1 cellular context compared by ENCODE assay signal in genomic region chr14:35403397-35404245, GRCh38.
TF ChIP-seq lines count a peak whose summit lies in the region.

No MANE protein-coding gene starts in this region.

TF ChIP-seq in K562, 482 proteins besides CTCF, POLR2A, EP300 and RAD21 (continued from another document and continues in another):
- TF ChIP-seq ARID4B (CRISPR knock-in tag; IDR thresholded peaks at IDR 0.05), result peak; percentile 45; the same call in 1 of the 2 replicates
- TF ChIP-seq ZNF146 (CRISPR knock-in tag; IDR thresholded peaks at IDR 0.05; ENCODE audit: unreplicated experiment), result no peak
- TF ChIP-seq ZNF518B (CRISPR knock-in tag; IDR thresholded peaks at IDR 0.05), result no peak
- no peak for TF ChIP-seq ZNF140 (CRISPR knock-in tag; IDR thresholded peaks at IDR 0.05)
- no peak for TF ChIP-seq ZNF174 (CRISPR knock-in tag; IDR thresholded peaks at IDR 0.05)
- peak; percentile 70 for TF ChIP-seq SMAD4 (CRISPR knock-in tag; conservative IDR thresholded peaks at IDR 0.05)
- TF ChIP-seq EZH2 (IDR thresholded peaks at IDR 0.05; ENCODE audit: borderline replicate concordance, low read depth, low read length), result no peak
- TF ChIP-seq U2AF1 (optimal IDR thresholded peaks at IDR 0.05; ENCODE audit: low read depth, low read length), result no peak
- TF ChIP-seq RBM25 (IDR thresholded peaks at IDR 0.05; ENCODE audit: low read depth, low read length, severe bottlenecking), result no peak
- TF ChIP-seq ILF3 (IDR thresholded peaks at IDR 0.05; ENCODE audit: borderline replicate concordance), result no peak
- TF ChIP-seq ZNF12 (CRISPR knock-in tag; IDR thresholded peaks at IDR 0.05), result no peak
- TF ChIP-seq, protein P1, sequence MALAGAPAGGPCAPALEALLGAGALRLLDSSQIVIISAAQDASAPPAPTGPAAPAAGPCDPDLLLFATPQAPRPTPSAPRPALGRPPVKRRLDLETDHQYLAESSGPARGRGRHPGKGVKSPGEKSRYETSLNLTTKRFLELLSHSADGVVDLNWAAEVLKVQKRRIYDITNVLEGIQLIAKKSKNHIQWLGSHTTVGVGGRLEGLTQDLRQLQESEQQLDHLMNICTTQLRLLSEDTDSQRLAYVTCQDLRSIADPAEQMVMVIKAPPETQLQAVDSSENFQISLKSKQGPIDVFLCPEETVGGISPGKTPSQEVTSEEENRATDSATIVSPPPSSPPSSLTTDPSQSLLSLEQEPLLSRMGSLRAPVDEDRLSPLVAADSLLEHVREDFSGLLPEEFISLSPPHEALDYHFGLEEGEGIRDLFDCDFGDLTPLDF (CRISPR knock-in tag; IDR thresholded peaks at IDR 0.05), result no peak
- TF ChIP-seq ZNF184 (CRISPR knock-in tag; IDR thresholded peaks at IDR 0.05), result no peak
- TF ChIP-seq, protein P2, sequence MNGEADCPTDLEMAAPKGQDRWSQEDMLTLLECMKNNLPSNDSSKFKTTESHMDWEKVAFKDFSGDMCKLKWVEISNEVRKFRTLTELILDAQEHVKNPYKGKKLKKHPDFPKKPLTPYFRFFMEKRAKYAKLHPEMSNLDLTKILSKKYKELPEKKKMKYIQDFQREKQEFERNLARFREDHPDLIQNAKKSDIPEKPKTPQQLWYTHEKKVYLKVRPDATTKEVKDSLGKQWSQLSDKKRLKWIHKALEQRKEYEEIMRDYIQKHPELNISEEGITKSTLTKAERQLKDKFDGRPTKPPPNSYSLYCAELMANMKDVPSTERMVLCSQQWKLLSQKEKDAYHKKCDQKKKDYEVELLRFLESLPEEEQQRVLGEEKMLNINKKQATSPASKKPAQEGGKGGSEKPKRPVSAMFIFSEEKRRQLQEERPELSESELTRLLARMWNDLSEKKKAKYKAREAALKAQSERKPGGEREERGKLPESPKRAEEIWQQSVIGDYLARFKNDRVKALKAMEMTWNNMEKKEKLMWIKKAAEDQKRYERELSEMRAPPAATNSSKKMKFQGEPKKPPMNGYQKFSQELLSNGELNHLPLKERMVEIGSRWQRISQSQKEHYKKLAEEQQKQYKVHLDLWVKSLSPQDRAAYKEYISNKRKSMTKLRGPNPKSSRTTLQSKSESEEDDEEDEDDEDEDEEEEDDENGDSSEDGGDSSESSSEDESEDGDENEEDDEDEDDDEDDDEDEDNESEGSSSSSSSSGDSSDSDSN (IDR thresholded peaks at IDR 0.05; ENCODE audit: borderline replicate concordance in 1 of 2, low read depth in 2 of 2, low read length in 2 of 2), result peak in 1 of 2 experiments; percentile 50; a peak in 1 of 4 replicates
- no peak for TF ChIP-seq KAT8 (IDR thresholded peaks at IDR 0.05; ENCODE audit: low read depth)
- no peak for TF ChIP-seq ZNF121 (CRISPR knock-in tag; conservative IDR thresholded peaks at IDR 0.05)
- TF ChIP-seq RFX5 (IDR thresholded peaks at IDR 0.05; ENCODE audit: low read depth, low read length), result no peak
- no peak for TF ChIP-seq CHCHD3 (CRISPR knock-in tag; IDR thresholded peaks at IDR 0.05)
- TF ChIP-seq PRMT5 (CRISPR knock-in tag; IDR thresholded peaks at IDR 0.05), result no peak
- TF ChIP-seq ATF3 (IDR thresholded peaks at IDR 0.05), result peak; percentile 73
- no peak for TF ChIP-seq ATF3 (CRISPR knock-in tag; conservative IDR thresholded peaks at IDR 0.05)
- TF ChIP-seq YY1 (IDR thresholded peaks at IDR 0.05; ENCODE audit: borderline replicate concordance in 1 of 3, control insufficient read depth in 1 of 3, extremely low read depth in 1 of 3, insufficient read depth in 3 of 3, insufficient read length in 1 of 3, insufficient replicate concordance in 2 of 3, low read depth in 1 of 3, low read length in 2 of 3), result peak in 1 of 3 experiments; percentile 17
- TF ChIP-seq HNRNPH1 (optimal IDR thresholded peaks at IDR 0.05; ENCODE audit: low read depth, low read length), result no peak
- 0 out of 2 replicates have a peak, but pooled peaks have one; percentile 21 for TF ChIP-seq POLR2AphosphoS5 (IDR thresholded peaks at IDR 0.05; ENCODE audit: control insufficient read depth, insufficient read depth, low read depth, low read length)
- no peak for TF ChIP-seq MEF2A (IDR thresholded peaks at IDR 0.05; ENCODE audit: control insufficient read depth, low read depth, low read length)
- TF ChIP-seq MCM2 (IDR thresholded peaks at IDR 0.05; ENCODE audit: low read depth), result no peak
- TF ChIP-seq STAG1 (CRISPR knock-in tag; IDR thresholded peaks at IDR 0.05; ENCODE audit: borderline replicate concordance), result no peak
- TF ChIP-seq, protein P3, sequence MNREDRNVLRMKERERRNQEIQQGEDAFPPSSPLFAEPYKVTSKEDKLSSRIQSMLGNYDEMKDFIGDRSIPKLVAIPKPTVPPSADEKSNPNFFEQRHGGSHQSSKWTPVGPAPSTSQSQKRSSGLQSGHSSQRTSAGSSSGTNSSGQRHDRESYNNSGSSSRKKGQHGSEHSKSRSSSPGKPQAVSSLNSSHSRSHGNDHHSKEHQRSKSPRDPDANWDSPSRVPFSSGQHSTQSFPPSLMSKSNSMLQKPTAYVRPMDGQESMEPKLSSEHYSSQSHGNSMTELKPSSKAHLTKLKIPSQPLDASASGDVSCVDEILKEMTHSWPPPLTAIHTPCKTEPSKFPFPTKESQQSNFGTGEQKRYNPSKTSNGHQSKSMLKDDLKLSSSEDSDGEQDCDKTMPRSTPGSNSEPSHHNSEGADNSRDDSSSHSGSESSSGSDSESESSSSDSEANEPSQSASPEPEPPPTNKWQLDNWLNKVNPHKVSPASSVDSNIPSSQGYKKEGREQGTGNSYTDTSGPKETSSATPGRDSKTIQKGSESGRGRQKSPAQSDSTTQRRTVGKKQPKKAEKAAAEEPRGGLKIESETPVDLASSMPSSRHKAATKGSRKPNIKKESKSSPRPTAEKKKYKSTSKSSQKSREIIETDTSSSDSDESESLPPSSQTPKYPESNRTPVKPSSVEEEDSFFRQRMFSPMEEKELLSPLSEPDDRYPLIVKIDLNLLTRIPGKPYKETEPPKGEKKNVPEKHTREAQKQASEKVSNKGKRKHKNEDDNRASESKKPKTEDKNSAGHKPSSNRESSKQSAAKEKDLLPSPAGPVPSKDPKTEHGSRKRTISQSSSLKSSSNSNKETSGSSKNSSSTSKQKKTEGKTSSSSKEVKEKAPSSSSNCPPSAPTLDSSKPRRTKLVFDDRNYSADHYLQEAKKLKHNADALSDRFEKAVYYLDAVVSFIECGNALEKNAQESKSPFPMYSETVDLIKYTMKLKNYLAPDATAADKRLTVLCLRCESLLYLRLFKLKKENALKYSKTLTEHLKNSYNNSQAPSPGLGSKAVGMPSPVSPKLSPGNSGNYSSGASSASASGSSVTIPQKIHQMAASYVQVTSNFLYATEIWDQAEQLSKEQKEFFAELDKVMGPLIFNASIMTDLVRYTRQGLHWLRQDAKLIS (CRISPR knock-in tag; IDR thresholded peaks at IDR 0.05), result no peak
- no peak for TF ChIP-seq RFX7 (CRISPR knock-in tag; IDR thresholded peaks at IDR 0.05)
- TF ChIP-seq MAX (CRISPR knock-in tag; IDR thresholded peaks at IDR 0.05), result peak; percentile 37; the same call in 1 of the 2 replicates
- TF ChIP-seq, protein P4, sequence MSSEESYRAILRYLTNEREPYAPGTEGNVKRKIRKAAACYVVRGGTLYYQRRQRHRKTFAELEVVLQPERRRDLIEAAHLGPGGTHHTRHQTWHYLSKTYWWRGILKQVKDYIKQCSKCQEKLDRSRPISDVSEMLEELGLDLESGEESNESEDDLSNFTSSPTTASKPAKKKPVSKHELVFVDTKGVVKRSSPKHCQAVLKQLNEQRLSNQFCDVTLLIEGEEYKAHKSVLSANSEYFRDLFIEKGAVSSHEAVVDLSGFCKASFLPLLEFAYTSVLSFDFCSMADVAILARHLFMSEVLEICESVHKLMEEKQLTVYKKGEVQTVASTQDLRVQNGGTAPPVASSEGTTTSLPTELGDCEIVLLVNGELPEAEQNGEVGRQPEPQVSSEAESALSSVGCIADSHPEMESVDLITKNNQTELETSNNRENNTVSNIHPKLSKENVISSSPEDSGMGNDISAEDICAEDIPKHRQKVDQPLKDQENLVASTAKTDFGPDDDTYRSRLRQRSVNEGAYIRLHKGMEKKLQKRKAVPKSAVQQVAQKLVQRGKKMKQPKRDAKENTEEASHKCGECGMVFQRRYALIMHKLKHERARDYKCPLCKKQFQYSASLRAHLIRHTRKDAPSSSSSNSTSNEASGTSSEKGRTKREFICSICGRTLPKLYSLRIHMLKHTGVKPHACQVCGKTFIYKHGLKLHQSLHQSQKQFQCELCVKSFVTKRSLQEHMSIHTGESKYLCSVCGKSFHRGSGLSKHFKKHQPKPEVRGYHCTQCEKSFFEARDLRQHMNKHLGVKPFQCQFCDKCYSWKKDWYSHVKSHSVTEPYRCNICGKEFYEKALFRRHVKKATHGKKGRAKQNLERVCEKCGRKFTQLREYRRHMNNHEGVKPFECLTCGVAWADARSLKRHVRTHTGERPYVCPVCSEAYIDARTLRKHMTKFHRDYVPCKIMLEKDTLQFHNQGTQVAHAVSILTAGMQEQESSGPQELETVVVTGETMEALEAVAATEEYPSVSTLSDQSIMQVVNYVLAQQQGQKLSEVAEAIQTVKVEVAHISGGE (CRISPR knock-in tag; IDR thresholded peaks at IDR 0.05), result no peak
- no peak for TF ChIP-seq PHF8 (IDR thresholded peaks at IDR 0.05; ENCODE audit: borderline replicate concordance, low read length)
- 0 out of 2 replicates have a peak, but pooled peaks have one; percentile 22 for TF ChIP-seq CTBP1 (IDR thresholded peaks at IDR 0.05; ENCODE audit: borderline replicate concordance)
- TF ChIP-seq ZNF561 (CRISPR knock-in tag; conservative IDR thresholded peaks at IDR 0.05), result no peak
- peak; percentile 99 for TF ChIP-seq CEBPB (tag; IDR thresholded peaks at IDR 0.05)
- TF ChIP-seq SPI1 (IDR thresholded peaks at IDR 0.05; ENCODE audit: borderline replicate concordance, low read depth, low read length), result peak; percentile 34; the same call in 1 of the 2 replicates
- TF ChIP-seq ZFPM2 (CRISPR knock-in tag; IDR thresholded peaks at IDR 0.05), result no peak
- TF ChIP-seq TBL1XR1 (IDR thresholded peaks at IDR 0.05; ENCODE audit: low read length in 2 of 2), result no peak
- TF ChIP-seq BRD9 (IDR thresholded peaks at IDR 0.05; ENCODE audit: low read depth, partially characterized antibody), result peak; percentile 59
- no peak for TF ChIP-seq NONO (IDR thresholded peaks at IDR 0.05; ENCODE audit: low read depth in 2 of 2, low read length in 1 of 2)
- TF ChIP-seq DIDO1 (tag; IDR thresholded peaks at IDR 0.05; ENCODE audit: low read depth), result no peak
